Comparison of ENCODE assay signal across 22 cellular contexts in the genomic region with DNA sequence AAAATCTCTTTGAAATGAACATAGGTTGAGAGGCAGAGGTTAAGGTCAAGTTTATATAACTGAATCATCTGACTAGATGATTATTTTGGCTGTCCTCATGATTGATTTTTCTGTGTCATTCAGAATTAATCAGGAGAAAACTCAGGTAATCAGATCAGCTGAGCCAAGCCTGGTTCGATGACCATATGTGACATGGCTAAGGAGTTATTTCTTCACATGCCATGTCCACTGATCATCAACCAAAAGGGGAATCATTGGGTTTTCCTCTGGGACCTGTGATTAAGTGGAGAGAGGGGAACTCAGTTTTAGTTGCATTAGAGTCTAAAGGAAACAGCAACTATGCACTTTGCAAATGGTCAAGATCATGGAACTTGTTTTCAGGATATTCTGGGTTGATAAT.
"Had no signal": no experiment of that assay in that cellular context is flagged by ENCODE, and none has a peak within 500 bp of the region (broad histone marks: within the 10 kb centered on the region; RNA-seq: fewer than 3 reads in every experiment).

No MANE protein-coding gene starts in this region.

- H3K4me1 ChIP-seq: heart left ventricle, left lung, parathyroid adenoma, testis, tibial artery, upper lobe of left lung had no signal

- H3K27ac ChIP-seq: coronary artery, esophagus muscularis mucosa, heart left ventricle, hepatocyte, left lung, neutrophil, parathyroid adenoma, stomach, testis, tibial artery, upper lobe of left lung had no signal

- H3K4me3 ChIP-seq: coronary artery, esophagus muscularis mucosa, heart left ventricle, hepatocyte, left lung, mucosa of descending colon, stomach, testis, tibial artery, upper lobe of left lung had no signal

- DNase-seq: dermis blood vessel endothelial cell; effector memory CD4-positive, alpha-beta T cell; heart left ventricle; kidney; left cardiac atrium; left lung; mesenchymal stem cell; mucosa of descending colon; naive B cell; stimulated activated CD4-positive, alpha-beta T cell treated with anti-CD3 and anti-CD28 coated beads, Interleukin-2, amount 100 ng/mL, for 24 hours; stimulated activated CD4-positive, alpha-beta T cell treated with anti-CD3 and anti-CD28 coated beads, Interleukin-4, amount 100 ng/mL, for 24 hours; stimulated activated naive CD4-positive, alpha-beta T cell treated with Interleukin-2 at 50 U/mL for 16 hours; stomach; substantia nigra; testis; tibial artery; upper lobe of left lung had no signal

- H3K27me3 ChIP-seq: esophagus muscularis mucosa, hepatocyte, left lung, stomach, testis, upper lobe of left lung had no signal

- H3K36me3 ChIP-seq: esophagus muscularis mucosa, heart left ventricle, left lung, neutrophil, stomach, tibial artery, upper lobe of left lung had no signal

- H3K9me3 ChIP-seq: esophagus muscularis mucosa, heart left ventricle, left lung, mucosa of descending colon, neutrophil, stomach, testis, tibial artery, upper lobe of left lung had no signal
